Comparison of ENCODE assay signal across 17 cellular contexts in genomic region chr3:141129049-141130038, GRCh38.
A peak's percentile ranks its signal among the peaks of the same experiment; 100 is the strongest.
DNase-seq lines count a peak whose midpoint lies in the region; ATAC-seq lines count a peak whose summit lies in the region.
"Had no signal": no experiment of that assay in that cellular context is flagged by ENCODE, and none has a peak within 500 bp of the region (broad histone marks: within the 10 kb centered on the region; RNA-seq: fewer than 3 reads in every experiment).

No MANE protein-coding gene starts in this region.

- DNase-seq in DMS 273 (lab: John Stamatoyannopoulos, UW; ENCODE audit: unreplicated experiment): peak; percentile 91
- DNase-seq in NCI-H146 (lab: John Stamatoyannopoulos, UW): peak; percentile 58
- DNase-seq in occipital lobe (lab: John Stamatoyannopoulos, UW): peak; percentile 38
- no peak for DNase-seq in activated CD4-positive, alpha-beta T cell treated with anti-CD3 and anti-CD28 coated beads, Interleukin-2, amount 50 U/mL, for 4 hours
- DNase-seq: activated CD4-positive, alpha-beta memory T cell treated with anti-CD3 and anti-CD28 coated beads for 36 hours; activated naive CD4-positive, alpha-beta T cell treated with anti-CD3 and anti-CD28 coated beads, Interleukin-2, amount 50 U/mL, for 16 hours; activated T-cell treated with anti-CD3 and anti-CD28 coated beads, Interleukin-2, amount 50 U/mL, for 1 hour; COR-L47; IMR-90; MG63; sigmoid colon; stimulated activated CD4-positive, alpha-beta T cell treated with anti-CD3 and anti-CD28 coated beads, Interleukin-1b, Interleukin-23, amount 100 ng/mL, for 48 hours; T-cell had no signal

- ATAC-seq in GM21526 (IDR thresholded peaks at IDR 0.05; ENCODE audit: low FRiP score, unreplicated experiment) (no peak), GM21576 (IDR thresholded peaks at IDR 0.05; ENCODE audit: unreplicated experiment) (no peak)
- ATAC-seq: T-cell had no signal

- peak overlapping the region; percentile 17 for H3K27ac ChIP-seq in angular gyrus (ENCODE audit: low read depth, low read length)
- H3K27ac ChIP-seq: hepatocyte, sigmoid colon had no signal

Comparison
In these comparisons a context has a peak if more than half of its experiments do, and no peak if none do; other contexts are left out.
1. DNase-seq: peak in DMS 273 (single experiment), NCI-H146 (single experiment) and occipital lobe (single experiment); none in activated CD4-positive, alpha-beta T cell treated with anti-CD3 and anti-CD28 coated beads, Interleukin-2, amount 50 U/mL, for 4 hours (0 of 2).